ENCODE assay signal across 20 cellular contexts in the genomic region with DNA sequence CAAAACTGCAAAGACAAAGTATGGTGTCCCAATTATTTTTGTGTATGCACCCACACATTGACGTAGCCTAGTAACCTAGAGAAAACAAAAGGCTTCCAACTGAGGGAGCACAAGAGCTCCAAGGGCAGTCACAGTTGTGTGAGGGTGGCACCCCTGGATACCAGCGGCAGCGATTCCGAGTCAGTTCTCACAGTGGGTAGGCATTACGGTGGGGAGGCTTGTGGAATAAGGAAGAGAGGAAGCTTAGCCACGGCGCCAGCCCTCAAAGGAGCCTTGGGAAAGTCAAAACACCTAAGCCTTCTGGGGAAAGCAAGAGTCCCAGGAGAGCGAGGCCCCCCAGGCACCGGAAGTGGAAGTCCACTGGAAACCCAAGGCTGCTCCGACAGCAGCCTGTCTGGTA. TPM values are rescaled to one million over a fixed set of nuclear protein-coding genes. Genes with fewer than 3 reads are reported as not detected.
DNase-seq lines count a peak whose midpoint lies in the region; ATAC-seq, FAIRE-seq and TF ChIP-seq lines count a peak whose summit lies in the region.
"Had no signal": no experiment of that assay in that cellular context is flagged by ENCODE, and none has a peak within 500 bp of the region (broad histone marks: within the 10 kb centered on the region; RNA-seq: fewer than 3 reads in every experiment).

No MANE protein-coding gene starts in this region.

- TF ChIP-seq CTCF in A673 (conservative IDR thresholded peaks at IDR 0.05; ENCODE audit: low read depth, low read length) (no peak), kidney (IDR thresholded peaks at IDR 0.05; ENCODE audit: borderline replicate concordance, extremely low read depth, insufficient read depth) (no peak)

- ATAC-seq in GM19351 (IDR thresholded peaks at IDR 0.05; ENCODE audit: unreplicated experiment) (no peak), HG03139 (IDR thresholded peaks at IDR 0.05; ENCODE audit: unreplicated experiment) (no peak)

- H3K9me3 ChIP-seq in A673 (ENCODE audit: low read depth, low read length, poor library complexity, severe bottlenecking) (no peaks in the 10 kb centered on the region), kidney (ENCODE audit: control insufficient read depth in 1 of 2, low read length in 2 of 2) (no peaks in the 10 kb centered on the region)
- H3K9me3 ChIP-seq: BE2C, Caco-2 had no signal

- no peak overlapping the region for H3K27ac ChIP-seq in A673 (ENCODE audit: low read depth, low read length, poor library complexity, severe bottlenecking)
- no peak overlapping the region for H3K27ac ChIP-seq in kidney (ENCODE audit: low read depth in 2 of 2, low read length in 2 of 2)
- H3K27ac ChIP-seq: HL-60 had no signal

- DNase-seq in A673 (ENCODE audit: low spot score) (peak; percentile 13), ELF-1 (ENCODE audit: low read depth, low spot score) (peak; percentile 27), NCI-H69 (lab: John Stamatoyannopoulos, UW) (peak; percentile 49), kidney (peak; percentile 54), hepatic stellate cell (ENCODE audit: low spot score) (no peak)
- DNase-seq: 8988T; BE2C; C1 segment of cervical spinal cord; Caco-2; CD4-positive, CD25-positive, alpha-beta regulatory T cell; CD8-positive, alpha-beta memory T cell; GDM1; GOT3; H9 had no signal

- H3K36me3 ChIP-seq in A673 (ENCODE audit: insufficient read depth, low read length, poor library complexity, severe bottlenecking) (no peaks in the 10 kb centered on the region), kidney (ENCODE audit: control insufficient read depth in 1 of 2, insufficient read depth in 2 of 2, low read length in 2 of 2) (no peaks in the 10 kb centered on the region)
- H3K36me3 ChIP-seq: BE2C had no signal

- BruUV-seq in A673 (replicated peaks; lab: Mats Ljungman, UMichigan): no TSS peak

- H3K4me3 ChIP-seq in A673 (ENCODE audit: low read depth, low read length, poor library complexity, severe bottlenecking) (no peak overlapping the region), kidney (ENCODE audit: low read length in 2 of 2) (no peak overlapping the region)

- no peaks in the 10 kb centered on the region for H3K4me1 ChIP-seq in A673 (ENCODE audit: insufficient read depth, low read length, poor library complexity, severe bottlenecking)
- H3K4me1 ChIP-seq in kidney (ENCODE audit: control insufficient read depth in 1 of 2, insufficient read depth in 1 of 2, low read depth in 1 of 2, low read length in 2 of 2): no peaks in the 10 kb centered on the region
- H3K4me1 ChIP-seq: Caco-2 had no signal

- no peak overlapping the region for H3K9ac ChIP-seq in kidney (ENCODE audit: low read length in 2 of 2)

- H3K27me3 ChIP-seq in A673 (replicated peaks; ENCODE audit: insufficient read depth, low read depth, low read length, poor library complexity): no peaks in the 10 kb centered on the region
- H3K27me3 ChIP-seq: BE2C had no signal

- CTCF ChIA-PET in A673 (lab: Charles Lee): no interaction called here

- intact Hi-C loops in A673 (cut with micrococcal nuclease; ENCODE audit: unreplicated experiment): no loop called here
- intact Hi-C loops in kidney (cut with DNase I): no loop called here

- POLR2A ChIA-PET in A673 (lab: Charles Lee; ENCODE audit: low non-redundant PET): no interaction called here

- no peak for FAIRE-seq in kidney (lab: Jason Lieb, UNC)
- FAIRE-seq: D721Med, GM12892, GM18507 had no signal

RNA-seq across cellular contexts. Expression of gene ADCY9, which starts 31.0 kb away (rescaled TPM):
- total RNA-seq in A673 (2021) (7.0 and 8.8 TPM in 2 replicates), kidney (23.7 TPM)
- 6.8 TPM for polyA plus RNA-seq in kidney (ENCODE audit: insufficient read depth, low read depth, low replicate concordance)
